8 cellular contexts compared by ENCODE assay signal in genomic region chr9:36036253-36036779, GRCh38. TPM values are rescaled to one million over a fixed set of nuclear protein-coding genes. Genes with fewer than 3 reads are reported as not detected.
DNase-seq lines count a peak whose midpoint lies in the region; FAIRE-seq and TF ChIP-seq lines count a peak whose summit lies in the region.

No MANE protein-coding gene starts in this region.

- TF ChIP-seq POLR2A in GM12891 (IDR thresholded peaks at IDR 0.05; ENCODE audit: low read depth, low read length) (no peak), erythroblast (IDR thresholded peaks at IDR 0.05; ENCODE audit: low read length) (no peak)

- H3K27ac ChIP-seq in SU-DHL-6 (ENCODE audit: low read depth, low read length): no peak overlapping the region

- TF ChIP-seq CTCF in SU-DHL-6 (IDR thresholded peaks at IDR 0.05; ENCODE audit: insufficient read depth, low read length, poor library complexity, severe bottlenecking): no peak
- no peak for TF ChIP-seq CTCF in fibroblast of villous mesenchyme (IDR thresholded peaks at IDR 0.05; ENCODE audit: insufficient read depth, low read depth, low read length)

- H3K36me3 ChIP-seq in SU-DHL-6 (ENCODE audit: low read length): no peaks in the 10 kb centered on the region

- H4K20me1 ChIP-seq in SU-DHL-6 (ENCODE audit: low read depth, low read length): no peaks in the 10 kb centered on the region

- no peaks in the 10 kb centered on the region for H3K27me3 ChIP-seq in SU-DHL-6 (ENCODE audit: low read length)

- no peaks in the 10 kb centered on the region for H3K9me3 ChIP-seq in SU-DHL-6 (ENCODE audit: insufficient read depth, low read length)

- peak overlapping the region; percentile 51 for H3K9ac ChIP-seq in SU-DHL-6 (ENCODE audit: low read length)

- H3K9me2 ChIP-seq in SU-DHL-6 (replicated peaks; ENCODE audit: insufficient read depth, low read length): no peaks in the 10 kb centered on the region

- peak; percentile 55 for FAIRE-seq in GM12891 (lab: Jason Lieb, UNC)

- H3F3A ChIP-seq in SU-DHL-6 (ENCODE audit: insufficient read depth): no peaks in the 10 kb centered on the region

- peak overlapping the region; percentile 61 for H3K4me2 ChIP-seq in SU-DHL-6 (ENCODE audit: low read depth, low read length, poor library complexity, severe bottlenecking)

- DNase-seq in GM12891 (ENCODE audit: insufficient read length, low spot score) (no peak), fibroblast of villous mesenchyme (ENCODE audit: low read depth) (no peak), renal cortical epithelial cell (ENCODE audit: low read depth) (peak; percentile 61), UCSD-AML1 (lab: John Stamatoyannopoulos, UW; ENCODE audit: unreplicated experiment) (no peak), NCI-H345 (lab: John Stamatoyannopoulos, UW) (no peak), erythroblast (lab: John Stamatoyannopoulos, UW) (no peak), NCI-H510A treated with DMSO at 0.1 percent for 48 hours (lab: John Stamatoyannopoulos, UW) (no peak)

- H2AFZ ChIP-seq in SU-DHL-6 (ENCODE audit: low read depth, low read length, severe bottlenecking): peak overlapping the region; percentile 86

- H3K4me3 ChIP-seq in SU-DHL-6 (ENCODE audit: insufficient read depth, low read length, poor library complexity, severe bottlenecking) (peak overlapping the region; percentile 48), fibroblast of villous mesenchyme (ENCODE audit: low read depth, low read length) (peak overlapping the region; percentile 85)

- no peaks in the 10 kb centered on the region for H3K79me2 ChIP-seq in SU-DHL-6 (ENCODE audit: insufficient read depth, low read length)

TF ChIP-seq in GM12891, 5 proteins besides CTCF, POLR2A, EP300 and RAD21:
- TF ChIP-seq POU2F2 (IDR thresholded peaks at IDR 0.05; ENCODE audit: low read depth, low read length): no peak
- no peak for TF ChIP-seq SPI1 (IDR thresholded peaks at IDR 0.05; ENCODE audit: low read depth, low read length)
- no peak for TF ChIP-seq PAX5 (IDR thresholded peaks at IDR 0.05; ENCODE audit: insufficient read depth, low read length, severe bottlenecking)
- TF ChIP-seq POLR2AphosphoS5 (IDR thresholded peaks at IDR 0.05; ENCODE audit: low read depth, low read length): no peak
- TF ChIP-seq TAF1 (IDR thresholded peaks at IDR 0.05; ENCODE audit: low read depth, low read length): no peak

RNA-seq across cellular contexts. Expression of gene RECK, which starts 0.4 kb away (rescaled TPM):
- 1.3 TPM for polyA plus RNA-seq in GM12891 (2012; ENCODE audit: low read depth, missing spikeins)
- total RNA-seq in fibroblast of villous mesenchyme (30.9 and 32.8 TPM in 2 replicates), renal cortical epithelial cell (9.6 and 11.6 TPM in 2 replicates)
